In the genomic region with DNA sequence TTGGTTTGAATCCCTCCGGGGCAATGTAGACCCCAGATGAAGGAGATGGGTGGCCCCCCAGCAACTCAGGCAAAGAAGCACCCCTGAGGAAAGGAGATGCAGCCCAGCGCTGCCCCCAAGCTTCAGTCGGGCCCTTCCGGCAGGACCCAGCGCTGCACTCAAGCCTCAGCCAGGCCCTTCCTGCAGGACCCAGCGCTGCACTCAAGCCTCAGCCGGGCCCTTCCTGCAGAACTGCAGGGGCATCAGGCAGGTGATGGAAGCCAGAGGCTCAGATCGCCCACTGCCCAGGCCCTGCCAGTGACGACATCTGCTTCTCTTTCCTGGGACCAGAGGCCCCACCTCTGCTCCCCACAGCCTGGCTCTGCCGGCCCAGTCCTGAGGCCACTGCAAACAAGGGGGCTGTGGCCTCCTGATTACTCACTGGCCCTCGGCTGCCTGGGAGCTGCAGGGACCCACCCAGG, we compare ENCODE assay signal across 3 cellular contexts.
TF ChIP-seq lines count a peak whose summit lies in the region.

No MANE protein-coding gene starts in this region.

TF ChIP-seq in SK-N-SH treated with all-trans-retinoic acid at 6 μM for 48 hours, 23 proteins besides CTCF, POLR2A, EP300 and RAD21 (continues in another document):
- TF ChIP-seq ZNF565 (CRISPR knock-in tag; conservative IDR thresholded peaks at IDR 0.05; ENCODE audit: low read depth), result no peak
- no peak for TF ChIP-seq TOX (CRISPR knock-in tag; IDR thresholded peaks at IDR 0.05; ENCODE audit: borderline replicate concordance)
- TF ChIP-seq TSHZ2 (CRISPR knock-in tag; IDR thresholded peaks at IDR 0.05), result no peak
- TF ChIP-seq ESRRG (CRISPR knock-in tag; IDR thresholded peaks at IDR 0.05), result no peak
- no peak for TF ChIP-seq CSDC2 (CRISPR knock-in tag; IDR thresholded peaks at IDR 0.05)
- TF ChIP-seq PPARA (CRISPR knock-in tag; IDR thresholded peaks at IDR 0.05; ENCODE audit: borderline replicate concordance), result no peak
- TF ChIP-seq, protein P1, sequence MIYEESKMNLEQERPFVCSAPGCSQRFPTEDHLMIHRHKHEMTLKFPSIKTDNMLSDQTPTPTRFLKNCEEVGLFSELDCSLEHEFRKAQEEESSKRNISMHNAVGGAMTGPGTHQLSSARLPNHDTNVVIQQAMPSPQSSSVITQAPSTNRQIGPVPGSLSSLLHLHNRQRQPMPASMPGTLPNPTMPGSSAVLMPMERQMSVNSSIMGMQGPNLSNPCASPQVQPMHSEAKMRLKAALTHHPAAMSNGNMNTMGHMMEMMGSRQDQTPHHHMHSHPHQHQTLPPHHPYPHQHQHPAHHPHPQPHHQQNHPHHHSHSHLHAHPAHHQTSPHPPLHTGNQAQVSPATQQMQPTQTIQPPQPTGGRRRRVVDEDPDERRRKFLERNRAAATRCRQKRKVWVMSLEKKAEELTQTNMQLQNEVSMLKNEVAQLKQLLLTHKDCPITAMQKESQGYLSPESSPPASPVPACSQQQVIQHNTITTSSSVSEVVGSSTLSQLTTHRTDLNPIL (CRISPR knock-in tag; IDR thresholded peaks at IDR 0.05; ENCODE audit: low read depth), result no peak
- TF ChIP-seq SNAI2 (CRISPR knock-in tag; IDR thresholded peaks at IDR 0.05), result no peak
- TF ChIP-seq RARB (CRISPR knock-in tag; IDR thresholded peaks at IDR 0.05), result no peak
- TF ChIP-seq, protein P2, sequence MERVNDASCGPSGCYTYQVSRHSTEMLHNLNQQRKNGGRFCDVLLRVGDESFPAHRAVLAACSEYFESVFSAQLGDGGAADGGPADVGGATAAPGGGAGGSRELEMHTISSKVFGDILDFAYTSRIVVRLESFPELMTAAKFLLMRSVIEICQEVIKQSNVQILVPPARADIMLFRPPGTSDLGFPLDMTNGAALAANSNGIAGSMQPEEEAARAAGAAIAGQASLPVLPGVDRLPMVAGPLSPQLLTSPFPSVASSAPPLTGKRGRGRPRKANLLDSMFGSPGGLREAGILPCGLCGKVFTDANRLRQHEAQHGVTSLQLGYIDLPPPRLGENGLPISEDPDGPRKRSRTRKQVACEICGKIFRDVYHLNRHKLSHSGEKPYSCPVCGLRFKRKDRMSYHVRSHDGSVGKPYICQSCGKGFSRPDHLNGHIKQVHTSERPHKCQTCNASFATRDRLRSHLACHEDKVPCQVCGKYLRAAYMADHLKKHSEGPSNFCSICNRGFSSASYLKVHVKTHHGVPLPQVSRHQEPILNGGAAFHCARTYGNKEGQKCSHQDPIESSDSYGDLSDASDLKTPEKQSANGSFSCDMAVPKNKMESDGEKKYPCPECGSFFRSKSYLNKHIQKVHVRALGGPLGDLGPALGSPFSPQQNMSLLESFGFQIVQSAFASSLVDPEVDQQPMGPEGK (CRISPR knock-in tag; IDR thresholded peaks at IDR 0.05; ENCODE audit: borderline replicate concordance), result no peak
- no peak for TF ChIP-seq OSR1 (CRISPR knock-in tag; IDR thresholded peaks at IDR 0.05)

TF ChIP-seq in SK-N-SH, 30 proteins besides CTCF, POLR2A, EP300 and RAD21 (continued from another document):
- no peak for TF ChIP-seq MAX (IDR thresholded peaks at IDR 0.05; ENCODE audit: low read depth)
- no peak for TF ChIP-seq RXRA (IDR thresholded peaks at IDR 0.05; ENCODE audit: borderline replicate concordance, low read depth)
- no peak for TF ChIP-seq MEF2A (IDR thresholded peaks at IDR 0.05; ENCODE audit: borderline replicate concordance, low read depth)
- no peak for TF ChIP-seq TCF12 (IDR thresholded peaks at IDR 0.05)
- no peak for TF ChIP-seq NRF1 (IDR thresholded peaks at IDR 0.05; ENCODE audit: low read depth, low read length)
- no peak for TF ChIP-seq MXI1 (IDR thresholded peaks at IDR 0.05; ENCODE audit: low read depth, low read length)
- TF ChIP-seq, protein P3, sequence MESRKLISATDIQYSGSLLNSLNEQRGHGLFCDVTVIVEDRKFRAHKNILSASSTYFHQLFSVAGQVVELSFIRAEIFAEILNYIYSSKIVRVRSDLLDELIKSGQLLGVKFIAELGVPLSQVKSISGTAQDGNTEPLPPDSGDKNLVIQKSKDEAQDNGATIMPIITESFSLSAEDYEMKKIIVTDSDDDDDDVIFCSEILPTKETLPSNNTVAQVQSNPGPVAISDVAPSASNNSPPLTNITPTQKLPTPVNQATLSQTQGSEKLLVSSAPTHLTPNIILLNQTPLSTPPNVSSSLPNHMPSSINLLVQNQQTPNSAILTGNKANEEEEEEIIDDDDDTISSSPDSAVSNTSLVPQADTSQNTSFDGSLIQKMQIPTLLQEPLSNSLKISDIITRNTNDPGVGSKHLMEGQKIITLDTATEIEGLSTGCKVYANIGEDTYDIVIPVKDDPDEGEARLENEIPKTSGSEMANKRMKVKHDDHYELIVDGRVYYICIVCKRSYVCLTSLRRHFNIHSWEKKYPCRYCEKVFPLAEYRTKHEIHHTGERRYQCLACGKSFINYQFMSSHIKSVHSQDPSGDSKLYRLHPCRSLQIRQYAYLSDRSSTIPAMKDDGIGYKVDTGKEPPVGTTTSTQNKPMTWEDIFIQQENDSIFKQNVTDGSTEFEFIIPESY (IDR thresholded peaks at IDR 0.05; ENCODE audit: borderline replicate concordance, low read depth), result no peak
- TF ChIP-seq GATA2 (CRISPR knock-in tag; IDR thresholded peaks at IDR 0.05), result no peak
- TF ChIP-seq RCOR1 (IDR thresholded peaks at IDR 0.05; ENCODE audit: low read length), result no peak
- no peak for TF ChIP-seq FOSL2 (IDR thresholded peaks at IDR 0.05; ENCODE audit: borderline replicate concordance, low read depth)
- no peak for TF ChIP-seq RFX5 (IDR thresholded peaks at IDR 0.05; ENCODE audit: low read length)
- no peak for TF ChIP-seq SIN3A (IDR thresholded peaks at IDR 0.05; ENCODE audit: borderline replicate concordance, low read depth, low read length)

TF ChIP-seq in H1, 55 proteins besides CTCF, POLR2A, EP300 and RAD21:
- TF ChIP-seq PHF8 (conservative IDR thresholded peaks at IDR 0.05; ENCODE audit: low read depth, low read length) (no peak), SRF (IDR thresholded peaks at IDR 0.05; ENCODE audit: low read depth, low read length) (no peak), TCF12 (IDR thresholded peaks at IDR 0.05; ENCODE audit: low read depth, low read length) (no peak), RFX5 (IDR thresholded peaks at IDR 0.05; ENCODE audit: borderline replicate concordance, low read depth, low read length) (no peak), KDM4A (IDR thresholded peaks at IDR 0.05; ENCODE audit: low read depth, low read length, severe bottlenecking) (no peak), BRCA1 (IDR thresholded peaks at IDR 0.05; ENCODE audit: low read depth, low read length) (no peak), JUN (IDR thresholded peaks at IDR 0.05; ENCODE audit: low read depth, low read length) (no peak), CHD1 (IDR thresholded peaks at IDR 0.05; ENCODE audit: low read depth, low read length) (no peak), MAFK (IDR thresholded peaks at IDR 0.05; ENCODE audit: low read depth, low read length) (no peak), EGR1 (IDR thresholded peaks at IDR 0.05; ENCODE audit: borderline replicate concordance, low read depth, low read length) (no peak), USF2 (IDR thresholded peaks at IDR 0.05; ENCODE audit: low read length) (no peak), CHD2 (IDR thresholded peaks at IDR 0.05; ENCODE audit: low read length) (no peak), ZNF274 (IDR thresholded peaks at IDR 0.05; ENCODE audit: borderline replicate concordance, extremely low read depth, low read length) (no peak), CEBPB (IDR thresholded peaks at IDR 0.05; ENCODE audit: low read depth, low read length) (no peak), SIRT6 (IDR thresholded peaks at IDR 0.05; ENCODE audit: low read length) (no peak), MAX (IDR thresholded peaks at IDR 0.05) (no peak), GTF2F1 (IDR thresholded peaks at IDR 0.05; ENCODE audit: borderline replicate concordance, low read depth, low read length) (no peak)
- TF ChIP-seq, protein P4, sequence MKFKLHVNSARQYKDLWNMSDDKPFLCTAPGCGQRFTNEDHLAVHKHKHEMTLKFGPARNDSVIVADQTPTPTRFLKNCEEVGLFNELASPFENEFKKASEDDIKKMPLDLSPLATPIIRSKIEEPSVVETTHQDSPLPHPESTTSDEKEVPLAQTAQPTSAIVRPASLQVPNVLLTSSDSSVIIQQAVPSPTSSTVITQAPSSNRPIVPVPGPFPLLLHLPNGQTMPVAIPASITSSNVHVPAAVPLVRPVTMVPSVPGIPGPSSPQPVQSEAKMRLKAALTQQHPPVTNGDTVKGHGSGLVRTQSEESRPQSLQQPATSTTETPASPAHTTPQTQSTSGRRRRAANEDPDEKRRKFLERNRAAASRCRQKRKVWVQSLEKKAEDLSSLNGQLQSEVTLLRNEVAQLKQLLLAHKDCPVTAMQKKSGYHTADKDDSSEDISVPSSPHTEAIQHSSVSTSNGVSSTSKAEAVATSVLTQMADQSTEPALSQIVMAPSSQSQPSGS (IDR thresholded peaks at IDR 0.05; ENCODE audit: low read length), result no peak
- TF ChIP-seq, protein P5, sequence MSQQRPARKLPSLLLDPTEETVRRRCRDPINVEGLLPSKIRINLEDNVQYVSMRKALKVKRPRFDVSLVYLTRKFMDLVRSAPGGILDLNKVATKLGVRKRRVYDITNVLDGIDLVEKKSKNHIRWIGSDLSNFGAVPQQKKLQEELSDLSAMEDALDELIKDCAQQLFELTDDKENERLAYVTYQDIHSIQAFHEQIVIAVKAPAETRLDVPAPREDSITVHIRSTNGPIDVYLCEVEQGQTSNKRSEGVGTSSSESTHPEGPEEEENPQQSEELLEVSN (IDR thresholded peaks at IDR 0.05), result no peak
